In the genomic region with DNA sequence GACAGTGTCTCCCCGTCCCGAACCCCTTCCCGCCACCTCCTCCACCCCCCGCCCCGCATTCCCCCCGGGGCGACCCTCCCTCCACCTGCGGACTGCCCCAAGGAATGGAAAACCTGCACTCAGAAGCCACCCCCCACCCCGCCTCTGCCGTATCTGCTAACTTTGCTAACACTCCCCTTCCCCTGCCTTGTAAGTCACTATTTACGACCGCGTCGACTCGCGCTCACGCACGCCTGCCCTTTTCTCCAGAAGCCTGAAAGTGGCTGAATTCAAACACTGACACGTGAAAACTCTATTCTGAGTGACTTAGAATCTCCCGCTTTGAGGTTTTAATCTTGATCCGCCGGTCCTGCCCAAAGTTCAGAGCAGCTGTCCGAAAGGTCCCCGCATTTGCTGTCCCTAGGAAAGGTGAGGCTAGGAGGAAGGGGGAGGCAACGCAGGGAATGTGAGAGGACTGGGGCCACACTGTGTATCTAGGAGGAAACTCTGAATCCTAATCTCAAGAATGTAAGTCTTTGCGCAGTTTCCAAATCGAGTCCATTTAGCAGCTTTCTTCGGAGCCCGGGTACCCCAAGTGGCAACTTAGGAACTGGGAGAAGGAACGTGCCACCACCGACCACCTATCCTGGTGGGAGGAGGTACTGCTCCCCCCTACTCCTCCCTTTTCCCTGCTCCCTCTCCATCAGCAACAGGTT, we compare ENCODE assay signal across 12 cellular contexts. TPM values are rescaled to one million over a fixed set of nuclear protein-coding genes. Genes with fewer than 3 reads are reported as not detected.
A peak's percentile ranks its signal among the peaks of the same experiment; 100 is the strongest.
DNase-seq lines count a peak whose midpoint lies in the region; ATAC-seq and TF ChIP-seq lines count a peak whose summit lies in the region.
"Had no signal": no experiment of that assay in that cellular context is flagged by ENCODE, and none has a peak within 500 bp of the region (broad histone marks: within the 10 kb centered on the region; RNA-seq: fewer than 3 reads in every experiment).

No MANE protein-coding gene starts in this region.

- H2AFZ ChIP-seq in smooth muscle cell (ENCODE audit: low read depth), result no peak overlapping the region

- H3K4me1 ChIP-seq in smooth muscle cell (ENCODE audit: low read depth), result peaks cover 33% of the 10 kb centered on the region

- H3K36me3 ChIP-seq in smooth muscle cell (ENCODE audit: low read depth), result no peaks in the 10 kb centered on the region

- H3F3A ChIP-seq in smooth muscle cell (ENCODE audit: low read depth), result no peaks in the 10 kb centered on the region

- POLR2A ChIA-PET in activated CD4-positive, alpha-beta T cell treated with anti-CD3 and anti-CD28 coated beads for 36 hours (lab: Charles Lee), result no interaction called here

- 2% methylated on average over 23 of the region's 31 CpGs for WGBS in smooth muscle cell (ENCODE audit: low lambda C conversion rate)

- intact Hi-C loops in activated CD4-positive, alpha-beta T cell treated with anti-CD3 and anti-CD28 coated beads for 36 hours (cut with DNase I, micrococcal nuclease), result no loop called here

- no peak for ATAC-seq in activated CD4-positive, alpha-beta T cell treated with anti-CD3 and anti-CD28 coated beads for 36 hours
- ATAC-seq in activated naive CD8-positive, alpha-beta T cell treated with anti-CD3 and anti-CD28 coated beads, Interleukin-2, amount 50 U/mL, for 24 hours, result no peak
- ATAC-seq: activated CD8-positive, alpha-beta T cell treated with anti-CD3 and anti-CD28 coated beads, Interleukin-2, amount 10 ng/mL, durations not matched to agents 7 days and 5 days had no signal

- no peak for TF ChIP-seq CTCF in smooth muscle cell (IDR thresholded peaks at IDR 0.05; ENCODE audit: borderline replicate concordance, insufficient read depth, poor library complexity, severe bottlenecking)

- H3K9ac ChIP-seq in smooth muscle cell (ENCODE audit: low read depth), result no peak overlapping the region

- no peak for DNase-seq in activated CD4-positive, alpha-beta T cell treated with anti-CD3 and anti-CD28 coated beads for 36 hours
- DNase-seq in activated CD4-positive, alpha-beta T cell treated with anti-CD3 and anti-CD28 coated beads for 4 hours, result no peak
- DNase-seq in activated naive CD8-positive, alpha-beta T cell treated with anti-CD3 and anti-CD28 coated beads, Interleukin-2, amount 50 U/mL, for 24 hours, result no peak
- DNase-seq in smooth muscle cell (lab: John Stamatoyannopoulos, UW; ENCODE audit: unreplicated experiment) (no peak), ACHN (no peak), DMS114 treated with DMSO at 0.1 percent for 48 hours (lab: John Stamatoyannopoulos, UW; ENCODE audit: unreplicated experiment) (no peak), NCI-H345 (lab: John Stamatoyannopoulos, UW) (no peak)
- DNase-seq: activated CD8-positive, alpha-beta T cell treated with anti-CD3 and anti-CD28 coated beads, Interleukin-2, amount 10 ng/mL, durations not matched to agents 7 days and 5 days; stimulated activated CD4-positive, alpha-beta T cell treated with anti-CD3 and anti-CD28 coated beads, Interleukin-1b, Interleukin-23, amount 100 ng/mL, for 48 hours had no signal

- no peaks in the 10 kb centered on the region for H3K9me3 ChIP-seq in iPS-18c (ENCODE audit: control insufficient read depth, insufficient read depth, low read length)
- H3K9me3 ChIP-seq in smooth muscle cell (replicated peaks; ENCODE audit: low read depth), result no peaks in the 10 kb centered on the region

- H3K9me3 Mint-ChIP-seq in activated CD4-positive, alpha-beta T cell treated with anti-CD3 and anti-CD28 coated beads for 36 hours (ENCODE audit: low read depth), result no peaks in the 10 kb centered on the region
- no peaks in the 10 kb centered on the region for H3K9me3 Mint-ChIP-seq in activated naive CD8-positive, alpha-beta T cell treated with anti-CD3 and anti-CD28 coated beads, Interleukin-2, amount 50 U/mL, for 24 hours

- H4K20me1 ChIP-seq in smooth muscle cell (ENCODE audit: low read depth), result no peaks in the 10 kb centered on the region

- in situ Hi-C loops in ACHN (cut with HindIII; ENCODE audit: low pct_ligation_motif_present, low pct_unique_long_range_greater_than_20kb, low sequenced_read_pairs), result no loop called here

- no peaks in the 10 kb centered on the region for H3K36me3 Mint-ChIP-seq in activated CD4-positive, alpha-beta T cell treated with anti-CD3 and anti-CD28 coated beads for 36 hours (ENCODE audit: low read depth)
- H3K36me3 Mint-ChIP-seq in activated naive CD8-positive, alpha-beta T cell treated with anti-CD3 and anti-CD28 coated beads, Interleukin-2, amount 50 U/mL, for 24 hours (ENCODE audit: low read depth), result no peaks in the 10 kb centered on the region

- H3K4me3 Mint-ChIP-seq in activated CD4-positive, alpha-beta T cell treated with anti-CD3 and anti-CD28 coated beads for 36 hours, result peak overlapping the region; percentile 30
- peak overlapping the region; percentile 51 for H3K4me3 Mint-ChIP-seq in activated naive CD8-positive, alpha-beta T cell treated with anti-CD3 and anti-CD28 coated beads, Interleukin-2, amount 50 U/mL, for 24 hours
- H3K4me3 Mint-ChIP-seq: activated CD8-positive, alpha-beta T cell treated with anti-CD3 and anti-CD28 coated beads, Interleukin-2, amount 10 ng/mL, durations not matched to agents 7 days and 5 days had no signal

- CTCF ChIA-PET in activated CD4-positive, alpha-beta T cell treated with anti-CD3 and anti-CD28 coated beads for 36 hours (lab: Charles Lee), result interaction anchor here (1.1 kb wide), 1 partner anchor 22 kb away, joined by 3 read pairs; no protein-coding TSS in a partner anchor

- H3K27me3 Mint-ChIP-seq in activated CD4-positive, alpha-beta T cell treated with anti-CD3 and anti-CD28 coated beads for 36 hours, result peaks cover 70% of the 10 kb centered on the region
- peaks cover 88% of the 10 kb centered on the region for H3K27me3 Mint-ChIP-seq in activated naive CD8-positive, alpha-beta T cell treated with anti-CD3 and anti-CD28 coated beads, Interleukin-2, amount 50 U/mL, for 24 hours

- peaks cover 79% of the 10 kb centered on the region for H3K27me3 ChIP-seq in smooth muscle cell (ENCODE audit: low read depth)

- peaks cover 28% of the 10 kb centered on the region for H3K4me1 Mint-ChIP-seq in activated CD4-positive, alpha-beta T cell treated with anti-CD3 and anti-CD28 coated beads for 36 hours
- peaks cover 31% of the 10 kb centered on the region for H3K4me1 Mint-ChIP-seq in activated naive CD8-positive, alpha-beta T cell treated with anti-CD3 and anti-CD28 coated beads, Interleukin-2, amount 50 U/mL, for 24 hours

- no peaks in the 10 kb centered on the region for H3K79me2 ChIP-seq in smooth muscle cell (ENCODE audit: low read depth)

- peak overlapping the region; percentile 71 for H3K4me3 ChIP-seq in iPS-18c (ENCODE audit: insufficient read depth, low read depth, low read length)
- peak overlapping the region; percentile 47 for H3K4me3 ChIP-seq in smooth muscle cell

- H3K27ac ChIP-seq in smooth muscle cell (ENCODE audit: low read depth), result no peak overlapping the region
- H3K27ac ChIP-seq: HL-60 had no signal

- H3K4me2 ChIP-seq in smooth muscle cell, result peak overlapping the region; percentile 87

- no peak overlapping the region for H3K27ac Mint-ChIP-seq in activated CD4-positive, alpha-beta T cell treated with anti-CD3 and anti-CD28 coated beads for 36 hours
- H3K27ac Mint-ChIP-seq in activated naive CD8-positive, alpha-beta T cell treated with anti-CD3 and anti-CD28 coated beads, Interleukin-2, amount 50 U/mL, for 24 hours, result no peak overlapping the region
- H3K27ac Mint-ChIP-seq: activated CD8-positive, alpha-beta T cell treated with anti-CD3 and anti-CD28 coated beads, Interleukin-2, amount 10 ng/mL, durations not matched to agents 7 days and 5 days had no signal

RNA-seq across cellular contexts. Expression of a gene that starts 9.3 kb away (rescaled TPM):
- total RNA-seq in activated CD4-positive, alpha-beta T cell treated with anti-CD3 and anti-CD28 coated beads for 36 hours, result not detected
- total RNA-seq in smooth muscle cell, result not detected in 2 replicates
- 0.12 TPM in 1 of 2 replicates, not detected in the other for polyA plus RNA-seq in smooth muscle cell
- total RNA-seq: activated CD8-positive, alpha-beta T cell treated with anti-CD3 and anti-CD28 coated beads, Interleukin-2, amount 10 ng/mL, durations not matched to agents 7 days and 5 days had no signal
- polyA plus RNA-seq: keratinocyte had no signal
